ENCODE assay signal across 16 cellular contexts in the genomic region with DNA sequence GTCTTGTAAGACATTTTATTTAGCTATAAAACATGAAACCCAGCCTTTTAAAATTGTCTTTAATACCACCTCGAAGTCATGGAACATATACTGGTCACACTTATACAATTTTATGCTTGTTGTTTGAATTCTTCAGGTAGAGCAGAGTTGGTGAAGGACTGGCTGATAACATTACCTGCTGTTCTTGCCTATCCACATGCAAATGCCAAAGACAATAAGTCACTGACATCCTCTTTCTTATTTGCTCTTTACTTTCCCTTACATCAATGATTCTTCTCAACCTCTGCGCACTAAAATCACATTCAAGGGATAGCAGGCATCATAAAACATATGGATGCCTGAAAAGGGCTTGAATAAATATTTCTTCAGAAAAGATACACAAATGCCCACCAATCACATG.
DNase-seq lines count a peak whose midpoint lies in the region; ATAC-seq and TF ChIP-seq lines count a peak whose summit lies in the region.
"Had no signal": no experiment of that assay in that cellular context is flagged by ENCODE, and none has a peak within 500 bp of the region (broad histone marks: within the 10 kb centered on the region; RNA-seq: fewer than 3 reads in every experiment).

No MANE protein-coding gene starts in this region.

- H3K27me3 ChIP-seq in iPS-20b (ENCODE audit: insufficient read depth, low read length) (no peaks in the 10 kb centered on the region), dorsolateral prefrontal cortex (peaks cover 0 to 2% (median 0%) of the 10 kb centered on the region in 45 donors)
- H3K27me3 ChIP-seq: BLaER1 had no signal

- H3K4me3 ChIP-seq in iPS-20b (ENCODE audit: low read length) (peak overlapping the region; percentile 23; the same call in 1 of the 2 replicates), dorsolateral prefrontal cortex (no peak overlapping the region)
- H3K4me3 ChIP-seq: BLaER1, GM12878 had no signal

- no peak overlapping the region for H3K9ac ChIP-seq in iPS-20b (ENCODE audit: low read depth, low read length)
- H3K9ac ChIP-seq: BLaER1 had no signal

- intact Hi-C loops in dorsolateral prefrontal cortex (cut with DNase I) = no loop called here

- no peaks in the 10 kb centered on the region for H3K36me3 Mint-ChIP-seq in osteocyte (ENCODE audit: unreplicated experiment)
- H3K36me3 Mint-ChIP-seq in stimulated activated naive B cell treated with anti-CD40 and anti-IgM and Interleukin-4, amounts not matched to agents 10 μg/mL and 1 μg/mL and 100 μg/mL, for 72 hours = no peaks in the 10 kb centered on the region

- ATAC-seq in stimulated activated naive B cell treated with anti-CD40 and anti-IgM and Interleukin-4, amounts not matched to agents 10 μg/mL and 1 μg/mL and 100 μg/mL, for 72 hours (replicated peaks) = no peak
- ATAC-seq: GM12878, HCT116, HepG2 had no signal

- H3K4me1 ChIP-seq in iPS-20b (ENCODE audit: insufficient read depth, low read length) = peaks cover 18% of the 10 kb centered on the region; the same call in 1 of the 2 replicates

- H3K4me3 Mint-ChIP-seq in osteocyte (ENCODE audit: unreplicated experiment) = no peak overlapping the region
- no peak overlapping the region for H3K4me3 Mint-ChIP-seq in stimulated activated naive B cell treated with anti-CD40 and anti-IgM and Interleukin-4, amounts not matched to agents 10 μg/mL and 1 μg/mL and 100 μg/mL, for 72 hours
- H3K4me3 Mint-ChIP-seq: CD8-positive, alpha-beta memory T cell had no signal

- peak overlapping the region; percentile 80 for H3K27ac Mint-ChIP-seq in osteocyte (ENCODE audit: unreplicated experiment)
- no peak overlapping the region for H3K27ac Mint-ChIP-seq in stimulated activated naive B cell treated with anti-CD40 and anti-IgM and Interleukin-4, amounts not matched to agents 10 μg/mL and 1 μg/mL and 100 μg/mL, for 72 hours
- H3K27ac Mint-ChIP-seq: CD8-positive, alpha-beta memory T cell had no signal

- DNase-seq in NCI-H748 (lab: John Stamatoyannopoulos, UW; ENCODE audit: unreplicated experiment) = peak; percentile 5
- no peak for DNase-seq in NCI-H748 treated with DMSO at 0.1 percent for 48 hours (lab: John Stamatoyannopoulos, UW)
- no peak for DNase-seq in osteocyte (ENCODE audit: extremely low spot score, unreplicated experiment)
- DNase-seq in stimulated activated naive B cell treated with anti-CD40 and anti-IgM and Interleukin-4, amounts not matched to agents 10 μg/mL and 1 μg/mL and 100 μg/mL, for 72 hours = no peak
- DNase-seq in HUDEP-2 (lab: John Stamatoyannopoulos, UW; ENCODE audit: unreplicated experiment in 76 of 76) = no peak
- DNase-seq in dorsolateral prefrontal cortex = no peak
- DNase-seq: AML-193; CD8-positive, alpha-beta memory T cell; DMS 273 treated with DMSO at 0.1 percent for 48 hours had no signal

- peak; percentile 39; the same call in 1 of the 2 replicates for TF ChIP-seq POLR2A in Raji (IDR thresholded peaks at IDR 0.05; ENCODE audit: insufficient read depth, low read depth, low read length)

- no peaks in the 10 kb centered on the region for H3K9me3 ChIP-seq in iPS-20b (ENCODE audit: insufficient read depth, low read depth, low read length)
- H3K9me3 ChIP-seq: BLaER1 had no signal

- no peak for TF ChIP-seq CTCF in osteocyte (IDR thresholded peaks at IDR 0.05)
- TF ChIP-seq CTCF in dorsolateral prefrontal cortex (IDR thresholded peaks at IDR 0.05 in 54 of 56, conservative IDR thresholded peaks at IDR 0.05 in 2 of 56; ENCODE audit: low read depth in 1 of 56, partially characterized antibody in 56 of 56) = no peak

- peaks cover 18% of the 10 kb centered on the region for H3K4me1 Mint-ChIP-seq in osteocyte (ENCODE audit: unreplicated experiment)
- no peaks in the 10 kb centered on the region for H3K4me1 Mint-ChIP-seq in stimulated activated naive B cell treated with anti-CD40 and anti-IgM and Interleukin-4, amounts not matched to agents 10 μg/mL and 1 μg/mL and 100 μg/mL, for 72 hours
- H3K4me1 Mint-ChIP-seq: CD8-positive, alpha-beta memory T cell had no signal

- no peak overlapping the region for H3K27ac ChIP-seq in iPS-20b (ENCODE audit: low read length)
- no peak overlapping the region for H3K27ac ChIP-seq in dorsolateral prefrontal cortex
- H3K27ac ChIP-seq: 22Rv1, BLaER1 had no signal

- peaks cover 2% of the 10 kb centered on the region for H3K27me3 Mint-ChIP-seq in osteocyte (ENCODE audit: unreplicated experiment)
- no peaks in the 10 kb centered on the region for H3K27me3 Mint-ChIP-seq in stimulated activated naive B cell treated with anti-CD40 and anti-IgM and Interleukin-4, amounts not matched to agents 10 μg/mL and 1 μg/mL and 100 μg/mL, for 72 hours
- H3K27me3 Mint-ChIP-seq: CD8-positive, alpha-beta memory T cell had no signal

- H3K36me3 ChIP-seq in iPS-20b (ENCODE audit: insufficient read depth, low read depth, low read length) = no peaks in the 10 kb centered on the region
- H3K36me3 ChIP-seq: BLaER1 had no signal

- H3K9me3 Mint-ChIP-seq in osteocyte (ENCODE audit: unreplicated experiment) = no peaks in the 10 kb centered on the region
- H3K9me3 Mint-ChIP-seq in stimulated activated naive B cell treated with anti-CD40 and anti-IgM and Interleukin-4, amounts not matched to agents 10 μg/mL and 1 μg/mL and 100 μg/mL, for 72 hours = peaks cover 3 to 6% of the 10 kb centered on the region in 2 donors
